Comparison of ENCODE assay signal across 1 cellular context in the genomic region with DNA sequence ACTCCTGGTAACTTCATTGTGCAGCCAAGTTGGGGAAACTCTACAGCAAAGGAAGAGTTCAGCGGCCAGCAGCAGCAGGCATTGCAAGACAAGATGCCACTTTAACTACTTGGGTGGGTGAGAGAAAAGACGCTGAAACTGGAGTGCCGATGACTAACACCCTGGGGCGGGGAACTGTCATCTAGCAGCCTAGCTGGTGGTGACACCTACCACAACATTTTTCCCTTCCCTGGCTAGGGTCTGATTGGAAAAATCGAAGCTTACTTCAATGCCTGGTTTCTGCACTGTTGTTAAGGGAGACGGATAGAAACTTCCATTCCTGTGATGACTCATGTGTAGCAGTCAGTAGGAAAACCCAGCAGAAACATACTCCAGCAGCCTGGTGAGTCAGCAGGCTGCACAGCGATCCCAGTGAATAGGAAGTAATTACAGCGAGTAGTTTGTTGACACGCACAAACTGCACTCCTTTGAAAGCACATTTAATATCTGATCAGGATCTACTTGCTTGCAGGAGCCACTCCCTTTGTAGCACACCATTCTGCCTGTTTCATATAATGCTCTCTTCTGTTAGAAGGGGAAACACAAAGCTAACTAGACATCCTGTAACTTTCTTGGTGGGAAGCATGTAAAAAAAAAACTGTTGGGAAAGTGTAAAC.
TF ChIP-seq lines count a peak whose summit lies in the region.

No MANE protein-coding gene starts in this region.

TF ChIP-seq in HepG2, 621 proteins besides CTCF, POLR2A, EP300 and RAD21 (continued from another document and continues in another):
- TF ChIP-seq, protein P1, sequence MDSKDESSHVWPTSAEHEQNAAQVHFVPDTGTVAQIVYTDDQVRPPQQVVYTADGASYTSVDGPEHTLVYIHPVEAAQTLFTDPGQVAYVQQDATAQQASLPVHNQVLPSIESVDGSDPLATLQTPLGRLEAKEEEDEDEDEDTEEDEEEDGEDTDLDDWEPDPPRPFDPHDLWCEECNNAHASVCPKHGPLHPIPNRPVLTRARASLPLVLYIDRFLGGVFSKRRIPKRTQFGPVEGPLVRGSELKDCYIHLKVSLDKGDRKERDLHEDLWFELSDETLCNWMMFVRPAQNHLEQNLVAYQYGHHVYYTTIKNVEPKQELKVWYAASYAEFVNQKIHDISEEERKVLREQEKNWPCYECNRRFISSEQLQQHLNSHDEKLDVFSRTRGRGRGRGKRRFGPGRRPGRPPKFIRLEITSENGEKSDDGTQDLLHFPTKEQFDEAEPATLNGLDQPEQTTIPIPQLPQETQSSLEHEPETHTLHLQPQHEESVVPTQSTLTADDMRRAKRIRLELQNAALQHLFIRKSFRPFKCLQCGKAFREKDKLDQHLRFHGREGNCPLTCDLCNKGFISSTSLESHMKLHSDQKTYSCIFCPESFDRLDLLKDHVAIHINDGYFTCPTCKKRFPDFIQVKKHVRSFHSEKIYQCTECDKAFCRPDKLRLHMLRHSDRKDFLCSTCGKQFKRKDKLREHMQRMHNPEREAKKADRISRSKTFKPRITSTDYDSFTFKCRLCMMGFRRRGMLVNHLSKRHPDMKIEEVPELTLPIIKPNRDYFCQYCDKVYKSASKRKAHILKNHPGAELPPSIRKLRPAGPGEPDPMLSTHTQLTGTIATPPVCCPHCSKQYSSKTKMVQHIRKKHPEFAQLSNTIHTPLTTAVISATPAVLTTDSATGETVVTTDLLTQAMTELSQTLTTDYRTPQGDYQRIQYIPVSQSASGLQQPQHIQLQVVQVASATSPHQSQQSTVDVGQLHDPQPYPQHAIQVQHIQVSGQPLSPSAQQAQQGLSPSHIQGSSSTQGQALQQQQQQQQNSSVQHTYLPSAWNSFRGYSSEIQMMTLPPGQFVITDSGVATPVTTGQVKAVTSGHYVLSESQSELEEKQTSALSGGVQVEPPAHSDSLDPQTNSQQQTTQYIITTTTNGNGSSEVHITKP (CRISPR knock-in tag; IDR thresholded peaks at IDR 0.05; ENCODE audit: low read depth), result peak; percentile 51; the same call in 1 of the 2 replicates
- no peak for TF ChIP-seq PAWR (CRISPR knock-in tag; IDR thresholded peaks at IDR 0.05; ENCODE audit: borderline replicate concordance)
- TF ChIP-seq SMARCE1 (IDR thresholded peaks at IDR 0.05; ENCODE audit: borderline replicate concordance), result no peak
- TF ChIP-seq NKX3-1 (CRISPR knock-in tag; IDR thresholded peaks at IDR 0.05), result peak; percentile 29; the same call in 1 of the 2 replicates
- peak; percentile 92 for TF ChIP-seq IRF2 (CRISPR knock-in tag; IDR thresholded peaks at IDR 0.05)
- TF ChIP-seq MLLT10 (CRISPR knock-in tag; IDR thresholded peaks at IDR 0.05), result no peak
- TF ChIP-seq, protein P2, sequence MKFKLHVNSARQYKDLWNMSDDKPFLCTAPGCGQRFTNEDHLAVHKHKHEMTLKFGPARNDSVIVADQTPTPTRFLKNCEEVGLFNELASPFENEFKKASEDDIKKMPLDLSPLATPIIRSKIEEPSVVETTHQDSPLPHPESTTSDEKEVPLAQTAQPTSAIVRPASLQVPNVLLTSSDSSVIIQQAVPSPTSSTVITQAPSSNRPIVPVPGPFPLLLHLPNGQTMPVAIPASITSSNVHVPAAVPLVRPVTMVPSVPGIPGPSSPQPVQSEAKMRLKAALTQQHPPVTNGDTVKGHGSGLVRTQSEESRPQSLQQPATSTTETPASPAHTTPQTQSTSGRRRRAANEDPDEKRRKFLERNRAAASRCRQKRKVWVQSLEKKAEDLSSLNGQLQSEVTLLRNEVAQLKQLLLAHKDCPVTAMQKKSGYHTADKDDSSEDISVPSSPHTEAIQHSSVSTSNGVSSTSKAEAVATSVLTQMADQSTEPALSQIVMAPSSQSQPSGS (CRISPR knock-in tag; IDR thresholded peaks at IDR 0.05), result peak; percentile 65; the same call in 1 of the 2 replicates
- TF ChIP-seq ARNT2 (CRISPR knock-in tag; IDR thresholded peaks at IDR 0.05; ENCODE audit: low read depth), result peak; percentile 30; the same call in 1 of the 2 replicates
- TF ChIP-seq, protein P3, sequence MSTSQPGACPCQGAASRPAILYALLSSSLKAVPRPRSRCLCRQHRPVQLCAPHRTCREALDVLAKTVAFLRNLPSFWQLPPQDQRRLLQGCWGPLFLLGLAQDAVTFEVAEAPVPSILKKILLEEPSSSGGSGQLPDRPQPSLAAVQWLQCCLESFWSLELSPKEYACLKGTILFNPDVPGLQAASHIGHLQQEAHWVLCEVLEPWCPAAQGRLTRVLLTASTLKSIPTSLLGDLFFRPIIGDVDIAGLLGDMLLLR (CRISPR knock-in tag; IDR thresholded peaks at IDR 0.05), result no peak
- no peak for TF ChIP-seq PAX8 (CRISPR knock-in tag; IDR thresholded peaks at IDR 0.05; ENCODE audit: borderline replicate concordance)
- TF ChIP-seq, protein P4, sequence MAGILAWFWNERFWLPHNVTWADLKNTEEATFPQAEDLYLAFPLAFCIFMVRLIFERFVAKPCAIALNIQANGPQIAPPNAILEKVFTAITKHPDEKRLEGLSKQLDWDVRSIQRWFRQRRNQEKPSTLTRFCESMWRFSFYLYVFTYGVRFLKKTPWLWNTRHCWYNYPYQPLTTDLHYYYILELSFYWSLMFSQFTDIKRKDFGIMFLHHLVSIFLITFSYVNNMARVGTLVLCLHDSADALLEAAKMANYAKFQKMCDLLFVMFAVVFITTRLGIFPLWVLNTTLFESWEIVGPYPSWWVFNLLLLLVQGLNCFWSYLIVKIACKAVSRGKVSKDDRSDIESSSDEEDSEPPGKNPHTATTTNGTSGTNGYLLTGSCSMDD (CRISPR knock-in tag; IDR thresholded peaks at IDR 0.05), result no peak
- TF ChIP-seq TEAD2 (CRISPR knock-in tag; IDR thresholded peaks at IDR 0.05), result no peak
- TF ChIP-seq ZNF670 (CRISPR knock-in tag; IDR thresholded peaks at IDR 0.05; ENCODE audit: borderline replicate concordance), result peak; percentile 78; the same call in 1 of the 2 replicates
- TF ChIP-seq ZBTB3 (CRISPR knock-in tag; IDR thresholded peaks at IDR 0.05; ENCODE audit: borderline replicate concordance, low read depth), result 0 out of 2 replicates have a peak, but pooled peaks have one; percentile 80
- TF ChIP-seq ZFP82 (CRISPR knock-in tag; IDR thresholded peaks at IDR 0.05; ENCODE audit: borderline replicate concordance), result no peak
- no peak for TF ChIP-seq GZF1 (CRISPR knock-in tag; IDR thresholded peaks at IDR 0.05)
- no peak for TF ChIP-seq ZNF761 (CRISPR knock-in tag; conservative IDR thresholded peaks at IDR 0.05)
- TF ChIP-seq, protein P5, sequence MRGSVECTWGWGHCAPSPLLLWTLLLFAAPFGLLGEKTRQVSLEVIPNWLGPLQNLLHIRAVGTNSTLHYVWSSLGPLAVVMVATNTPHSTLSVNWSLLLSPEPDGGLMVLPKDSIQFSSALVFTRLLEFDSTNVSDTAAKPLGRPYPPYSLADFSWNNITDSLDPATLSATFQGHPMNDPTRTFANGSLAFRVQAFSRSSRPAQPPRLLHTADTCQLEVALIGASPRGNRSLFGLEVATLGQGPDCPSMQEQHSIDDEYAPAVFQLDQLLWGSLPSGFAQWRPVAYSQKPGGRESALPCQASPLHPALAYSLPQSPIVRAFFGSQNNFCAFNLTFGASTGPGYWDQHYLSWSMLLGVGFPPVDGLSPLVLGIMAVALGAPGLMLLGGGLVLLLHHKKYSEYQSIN (CRISPR knock-in tag; IDR thresholded peaks at IDR 0.05; ENCODE audit: borderline replicate concordance), result no peak
- no peak for TF ChIP-seq ONECUT2 (CRISPR knock-in tag; IDR thresholded peaks at IDR 0.05)
- TF ChIP-seq, protein P6, sequence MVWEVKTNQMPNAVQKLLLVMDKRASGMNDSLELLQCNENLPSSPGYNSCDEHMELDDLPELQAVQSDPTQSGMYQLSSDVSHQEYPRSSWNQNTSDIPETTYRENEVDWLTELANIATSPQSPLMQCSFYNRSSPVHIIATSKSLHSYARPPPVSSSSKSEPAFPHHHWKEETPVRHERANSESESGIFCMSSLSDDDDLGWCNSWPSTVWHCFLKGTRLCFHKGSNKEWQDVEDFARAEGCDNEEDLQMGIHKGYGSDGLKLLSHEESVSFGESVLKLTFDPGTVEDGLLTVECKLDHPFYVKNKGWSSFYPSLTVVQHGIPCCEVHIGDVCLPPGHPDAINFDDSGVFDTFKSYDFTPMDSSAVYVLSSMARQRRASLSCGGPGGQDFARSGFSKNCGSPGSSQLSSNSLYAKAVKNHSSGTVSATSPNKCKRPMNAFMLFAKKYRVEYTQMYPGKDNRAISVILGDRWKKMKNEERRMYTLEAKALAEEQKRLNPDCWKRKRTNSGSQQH (CRISPR knock-in tag; IDR thresholded peaks at IDR 0.05; ENCODE audit: low read depth), result 0 out of 2 replicates have a peak, but pooled peaks have one; percentile 73
- TF ChIP-seq ELF4 (CRISPR knock-in tag; IDR thresholded peaks at IDR 0.05; ENCODE audit: borderline replicate concordance), result 0 out of 2 replicates have a peak, but pooled peaks have one; percentile 18
- TF ChIP-seq ATRX (CRISPR knock-in tag; IDR thresholded peaks at IDR 0.05; ENCODE audit: borderline replicate concordance), result no peak
- TF ChIP-seq, protein P7, sequence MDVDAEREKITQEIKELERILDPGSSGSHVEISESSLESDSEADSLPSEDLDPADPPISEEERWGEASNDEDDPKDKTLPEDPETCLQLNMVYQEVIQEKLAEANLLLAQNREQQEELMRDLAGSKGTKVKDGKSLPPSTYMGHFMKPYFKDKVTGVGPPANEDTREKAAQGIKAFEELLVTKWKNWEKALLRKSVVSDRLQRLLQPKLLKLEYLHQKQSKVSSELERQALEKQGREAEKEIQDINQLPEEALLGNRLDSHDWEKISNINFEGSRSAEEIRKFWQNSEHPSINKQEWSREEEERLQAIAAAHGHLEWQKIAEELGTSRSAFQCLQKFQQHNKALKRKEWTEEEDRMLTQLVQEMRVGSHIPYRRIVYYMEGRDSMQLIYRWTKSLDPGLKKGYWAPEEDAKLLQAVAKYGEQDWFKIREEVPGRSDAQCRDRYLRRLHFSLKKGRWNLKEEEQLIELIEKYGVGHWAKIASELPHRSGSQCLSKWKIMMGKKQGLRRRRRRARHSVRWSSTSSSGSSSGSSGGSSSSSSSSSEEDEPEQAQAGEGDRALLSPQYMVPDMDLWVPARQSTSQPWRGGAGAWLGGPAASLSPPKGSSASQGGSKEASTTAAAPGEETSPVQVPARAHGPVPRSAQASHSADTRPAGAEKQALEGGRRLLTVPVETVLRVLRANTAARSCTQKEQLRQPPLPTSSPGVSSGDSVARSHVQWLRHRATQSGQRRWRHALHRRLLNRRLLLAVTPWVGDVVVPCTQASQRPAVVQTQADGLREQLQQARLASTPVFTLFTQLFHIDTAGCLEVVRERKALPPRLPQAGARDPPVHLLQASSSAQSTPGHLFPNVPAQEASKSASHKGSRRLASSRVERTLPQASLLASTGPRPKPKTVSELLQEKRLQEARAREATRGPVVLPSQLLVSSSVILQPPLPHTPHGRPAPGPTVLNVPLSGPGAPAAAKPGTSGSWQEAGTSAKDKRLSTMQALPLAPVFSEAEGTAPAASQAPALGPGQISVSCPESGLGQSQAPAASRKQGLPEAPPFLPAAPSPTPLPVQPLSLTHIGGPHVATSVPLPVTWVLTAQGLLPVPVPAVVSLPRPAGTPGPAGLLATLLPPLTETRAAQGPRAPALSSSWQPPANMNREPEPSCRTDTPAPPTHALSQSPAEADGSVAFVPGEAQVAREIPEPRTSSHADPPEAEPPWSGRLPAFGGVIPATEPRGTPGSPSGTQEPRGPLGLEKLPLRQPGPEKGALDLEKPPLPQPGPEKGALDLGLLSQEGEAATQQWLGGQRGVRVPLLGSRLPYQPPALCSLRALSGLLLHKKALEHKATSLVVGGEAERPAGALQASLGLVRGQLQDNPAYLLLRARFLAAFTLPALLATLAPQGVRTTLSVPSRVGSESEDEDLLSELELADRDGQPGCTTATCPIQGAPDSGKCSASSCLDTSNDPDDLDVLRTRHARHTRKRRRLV (CRISPR knock-in tag; IDR thresholded peaks at IDR 0.05), result no peak
- peak; percentile 94 for TF ChIP-seq JUN (CRISPR knock-in tag; IDR thresholded peaks at IDR 0.05)
- no peak for TF ChIP-seq SMAD9 (CRISPR knock-in tag; IDR thresholded peaks at IDR 0.05)
- TF ChIP-seq MEIS2 (CRISPR knock-in tag; IDR thresholded peaks at IDR 0.05), result peak; percentile 67; the same call in 1 of the 2 replicates
- TF ChIP-seq NCOA5 (CRISPR knock-in tag; IDR thresholded peaks at IDR 0.05), result no peak
- no peak for TF ChIP-seq KDM4B (CRISPR knock-in tag; IDR thresholded peaks at IDR 0.05)
- no peak for TF ChIP-seq SP2 (CRISPR knock-in tag; IDR thresholded peaks at IDR 0.05)
- no peak for TF ChIP-seq ZMAT3 (CRISPR knock-in tag; conservative IDR thresholded peaks at IDR 0.05)
- no peak for TF ChIP-seq PCBP2 (optimal IDR thresholded peaks at IDR 0.05; ENCODE audit: low read depth, low read length, poor library complexity, severe bottlenecking)
- no peak for TF ChIP-seq NFKB2 (CRISPR knock-in tag; IDR thresholded peaks at IDR 0.05; ENCODE audit: borderline replicate concordance)
- no peak for TF ChIP-seq XBP1 (CRISPR knock-in tag; IDR thresholded peaks at IDR 0.05)
- TF ChIP-seq HOXA9 (CRISPR knock-in tag; IDR thresholded peaks at IDR 0.05; ENCODE audit: borderline replicate concordance), result no peak
- TF ChIP-seq REL (CRISPR knock-in tag; conservative IDR thresholded peaks at IDR 0.05), result no peak
- peak; percentile 84 for TF ChIP-seq ZSCAN29 (CRISPR knock-in tag; conservative IDR thresholded peaks at IDR 0.05)
- TF ChIP-seq NCOA2 (CRISPR knock-in tag; IDR thresholded peaks at IDR 0.05), result peak; percentile 68
- TF ChIP-seq EHMT2 (IDR thresholded peaks at IDR 0.05; ENCODE audit: borderline replicate concordance, low read depth, low read length), result no peak; the same call in 1 of the 2 replicates
- TF ChIP-seq, protein P8, sequence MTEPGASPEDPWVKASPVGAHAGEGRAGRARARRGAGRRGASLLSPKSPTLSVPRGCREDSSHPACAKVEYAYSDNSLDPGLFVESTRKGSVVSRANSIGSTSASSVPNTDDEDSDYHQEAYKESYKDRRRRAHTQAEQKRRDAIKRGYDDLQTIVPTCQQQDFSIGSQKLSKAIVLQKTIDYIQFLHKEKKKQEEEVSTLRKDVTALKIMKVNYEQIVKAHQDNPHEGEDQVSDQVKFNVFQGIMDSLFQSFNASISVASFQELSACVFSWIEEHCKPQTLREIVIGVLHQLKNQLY (CRISPR knock-in tag; IDR thresholded peaks at IDR 0.05), result peak; percentile 56; the same call in 1 of the 2 replicates
- TF ChIP-seq, protein P9, sequence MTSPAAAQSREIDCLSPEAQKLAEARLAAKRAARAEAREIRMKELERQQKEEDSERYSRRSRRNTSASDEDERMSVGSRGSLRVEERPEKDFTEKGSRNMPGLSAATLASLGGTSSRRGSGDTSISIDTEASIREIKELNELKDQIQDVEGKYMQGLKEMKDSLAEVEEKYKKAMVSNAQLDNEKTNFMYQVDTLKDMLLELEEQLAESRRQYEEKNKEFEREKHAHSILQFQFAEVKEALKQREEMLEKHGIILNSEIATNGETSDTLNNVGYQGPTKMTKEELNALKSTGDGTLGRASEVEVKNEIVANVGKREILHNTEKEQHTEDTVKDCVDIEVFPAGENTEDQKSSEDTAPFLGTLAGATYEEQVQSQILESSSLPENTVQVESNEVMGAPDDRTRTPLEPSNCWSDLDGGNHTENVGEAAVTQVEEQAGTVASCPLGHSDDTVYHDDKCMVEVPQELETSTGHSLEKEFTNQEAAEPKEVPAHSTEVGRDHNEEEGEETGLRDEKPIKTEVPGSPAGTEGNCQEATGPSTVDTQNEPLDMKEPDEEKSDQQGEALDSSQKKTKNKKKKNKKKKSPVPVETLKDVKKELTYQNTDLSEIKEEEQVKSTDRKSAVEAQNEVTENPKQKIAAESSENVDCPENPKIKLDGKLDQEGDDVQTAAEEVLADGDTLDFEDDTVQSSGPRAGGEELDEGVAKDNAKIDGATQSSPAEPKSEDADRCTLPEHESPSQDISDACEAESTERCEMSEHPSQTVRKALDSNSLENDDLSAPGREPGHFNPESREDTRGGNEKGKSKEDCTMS (CRISPR knock-in tag; conservative IDR thresholded peaks at IDR 0.05), result no peak
- TF ChIP-seq ZNF567 (CRISPR knock-in tag; IDR thresholded peaks at IDR 0.05; ENCODE audit: borderline replicate concordance), result no peak
- TF ChIP-seq ZNF260 (CRISPR knock-in tag; IDR thresholded peaks at IDR 0.05; ENCODE audit: borderline replicate concordance, low read depth), result no peak
- TF ChIP-seq, protein P10, sequence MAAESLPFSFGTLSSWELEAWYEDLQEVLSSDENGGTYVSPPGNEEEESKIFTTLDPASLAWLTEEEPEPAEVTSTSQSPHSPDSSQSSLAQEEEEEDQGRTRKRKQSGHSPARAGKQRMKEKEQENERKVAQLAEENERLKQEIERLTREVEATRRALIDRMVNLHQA (CRISPR knock-in tag; IDR thresholded peaks at IDR 0.05), result no peak
